1 cellular context compared by ENCODE assay signal in genomic region chr15:84855032-84855645, GRCh38.
TF ChIP-seq lines count a peak whose summit lies in the region.

No MANE protein-coding gene starts in this region.

TF ChIP-seq in IMR-90, 13 proteins besides CTCF, POLR2A, EP300 and RAD21:
- TF ChIP-seq FOS (IDR thresholded peaks at IDR 0.05; ENCODE audit: low read depth, low read length) (no peak), USF2 (IDR thresholded peaks at IDR 0.05; ENCODE audit: low read depth, low read length) (no peak), ELK1 (IDR thresholded peaks at IDR 0.05; ENCODE audit: borderline replicate concordance, low read depth, low read length) (no peak), BHLHE40 (IDR thresholded peaks at IDR 0.05; ENCODE audit: low read depth, low read length) (no peak), MAFK (IDR thresholded peaks at IDR 0.05; ENCODE audit: low read depth, low read length) (no peak), MXI1 (IDR thresholded peaks at IDR 0.05; ENCODE audit: borderline replicate concordance, low read depth, low read length) (no peak)
TF ChIP-seq in IMR-90: peak in this region for 0.
